ENCODE assay signal across 8 cellular contexts in the genomic region with DNA sequence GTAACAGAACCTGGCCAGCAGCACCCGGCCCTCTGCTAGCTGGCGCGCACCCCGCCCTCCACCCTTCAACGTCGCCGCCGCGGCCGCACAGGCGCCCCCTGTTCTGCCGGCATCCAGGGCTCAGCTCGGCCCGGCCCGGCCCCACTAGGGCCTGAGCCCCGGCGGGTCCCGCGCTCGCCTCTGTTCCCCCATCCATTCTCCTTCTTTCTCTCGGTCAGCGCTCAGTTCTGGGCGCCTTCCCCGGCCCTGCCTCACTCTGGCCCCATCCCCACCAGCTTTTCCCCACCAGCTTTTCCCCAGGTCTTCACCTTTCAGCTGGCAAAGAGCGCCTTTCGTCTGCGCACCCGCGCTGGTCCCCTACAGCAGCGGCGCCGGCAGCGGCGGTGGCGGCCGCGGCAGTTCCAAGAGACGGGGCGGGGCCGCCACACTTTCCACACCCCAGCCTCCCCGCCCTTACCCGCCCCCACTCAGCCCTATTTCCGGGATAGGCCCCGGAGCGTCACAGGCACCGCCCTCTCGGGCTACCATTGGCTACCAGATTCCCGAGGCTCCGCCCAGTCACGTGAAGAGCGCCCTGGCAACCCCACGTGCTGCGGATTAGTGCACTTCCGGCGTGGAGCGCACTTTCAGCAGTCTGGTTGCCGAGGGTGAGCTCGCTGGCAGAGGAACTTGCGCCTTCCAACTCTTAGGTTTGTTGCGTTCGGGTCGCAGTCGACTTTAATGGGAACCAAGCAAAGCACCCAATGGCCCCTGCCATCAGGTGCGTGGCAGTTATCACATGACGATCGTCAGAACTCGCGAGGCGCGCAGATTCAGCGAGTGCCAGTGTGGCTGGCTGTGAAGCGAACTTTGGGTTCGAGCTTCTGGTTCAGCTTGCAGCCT. TPM values are rescaled to one million over a fixed set of nuclear protein-coding genes. Genes with fewer than 3 reads are reported as not detected.
A peak's percentile ranks its signal among the peaks of the same experiment; 100 is the strongest.
DNase-seq lines count a peak whose midpoint lies in the region; ATAC-seq and TF ChIP-seq lines count a peak whose summit lies in the region.

EIF5A2 (minus strand) TSS at position 403 of the 882 bp plus-strand sequence. CDS start 831 bp downstream, outside the sequence.

- H3K36me3 Mint-ChIP-seq in T-helper 1 cell treated with Interleukin-12 subunit alpha and Interleukin-12 subunit beta and Interleukin-4 antibody, amounts not matched to agents 30 μg/mL and 1 μg/mL, for 36 hours (ENCODE audit: low read depth) = peaks cover 5% of the 10 kb centered on the region

- in situ Hi-C loops in GM13976 (cut with MboI; ENCODE audit: low sequenced_read_pairs, unreplicated experiment) = no loop called here

- H3K4me3 ChIP-seq in rectal smooth muscle tissue (ENCODE audit: low read length) = peak within 1 kb of the TSS; percentile 84
- peak within 1 kb of the TSS; percentile 23 to 97 for H3K4me3 ChIP-seq in aorta (ENCODE audit: low read length in 2 of 2)

- peak within 1 kb of the TSS; percentile 98 for H3K4me3 Mint-ChIP-seq in T-helper 1 cell treated with Interleukin-12 subunit alpha and Interleukin-12 subunit beta and Interleukin-4 antibody, amounts not matched to agents 30 μg/mL and 1 μg/mL, for 36 hours

- WGBS in aorta, 2 donors = 9 to 11% methylated on average over 64 to 73 of the region's 73 CpGs

- H3K27ac ChIP-seq in rectal smooth muscle tissue (ENCODE audit: low read depth, low read length) = peak within 1 kb of the TSS; percentile 61
- H3K27ac ChIP-seq in aorta (ENCODE audit: low read depth in 1 of 2, low read length in 2 of 2) = peak within 1 kb of the TSS in 1 of 2 donors; percentile 21

- peak within 1 kb of the TSS; percentile 62 for H3K9ac ChIP-seq in rectal smooth muscle tissue (ENCODE audit: low read length)

- H3K4me1 Mint-ChIP-seq in T-helper 1 cell treated with Interleukin-12 subunit alpha and Interleukin-12 subunit beta and Interleukin-4 antibody, amounts not matched to agents 30 μg/mL and 1 μg/mL, for 36 hours (ENCODE audit: low read depth) = peaks cover 18% of the 10 kb centered on the region

- TF ChIP-seq CTCF in GM13976 (IDR thresholded peaks at IDR 0.05; ENCODE audit: borderline replicate concordance, control extremely low read depth, extremely low read depth, insufficient read depth, missing control alignments) = no peak

- intact Hi-C loops in aorta (cut with DNase I) = loop anchor here in 1 of 2 donors (5.0 kb wide), 1 partner anchor 36 kb away; the partner anchor contains the start of gene RPL22L1

- peak; percentile 84 for ATAC-seq in HG02840 (IDR thresholded peaks at IDR 0.05; ENCODE audit: low FRiP score, unreplicated experiment)
- peak; percentile 97 for ATAC-seq in aorta (ENCODE audit: low FRiP score)

- peaks cover 6% of the 10 kb centered on the region for H3K9me3 Mint-ChIP-seq in T-helper 1 cell treated with Interleukin-12 subunit alpha and Interleukin-12 subunit beta and Interleukin-4 antibody, amounts not matched to agents 30 μg/mL and 1 μg/mL, for 36 hours

- H3K27me3 Mint-ChIP-seq in T-helper 1 cell treated with Interleukin-12 subunit alpha and Interleukin-12 subunit beta and Interleukin-4 antibody, amounts not matched to agents 30 μg/mL and 1 μg/mL, for 36 hours (ENCODE audit: low read depth) = peaks cover 10% of the 10 kb centered on the region

- DNase-seq in GM13976 (ENCODE audit: low spot score) (peak; percentile 89), NCI-H1417 treated with DMSO at 0.1 percent for 48 hours (lab: John Stamatoyannopoulos, UW) (peak; percentile 91), anterior cingulate cortex (lab: John Stamatoyannopoulos, UW) (peak; percentile 12 to 96 (median 88)), hepatic stellate cell (ENCODE audit: low spot score) (peak; percentile 98), aorta (peak; percentile 98 to 99)

- H3K9me3 ChIP-seq in aorta (ENCODE audit: control insufficient read depth, low read length) = peaks cover 1% of the 10 kb centered on the region

- H3K4me1 ChIP-seq in rectal smooth muscle tissue (ENCODE audit: control insufficient read depth, insufficient read depth, low read length) (peaks cover 7% of the 10 kb centered on the region), aorta (ENCODE audit: control insufficient read depth in 1 of 2, insufficient read depth in 2 of 2, low read length in 2 of 2) (no peaks in the 10 kb centered on the region)

- H3K36me3 ChIP-seq in rectal smooth muscle tissue (ENCODE audit: control insufficient read depth, insufficient read depth, low read length) (no peaks in the 10 kb centered on the region), aorta (ENCODE audit: control insufficient read depth in 1 of 2, insufficient read depth in 2 of 2, low read length in 1 of 2) (no peaks in the 10 kb centered on the region)

- H3K27me3 ChIP-seq in rectal smooth muscle tissue (ENCODE audit: control insufficient read depth, insufficient read depth, low read length) = no peaks in the 10 kb centered on the region
- no peaks in the 10 kb centered on the region for H3K27me3 ChIP-seq in aorta (ENCODE audit: control insufficient read depth in 1 of 2, insufficient read depth in 2 of 2, low read length in 1 of 2)

- peak within 1 kb of the TSS; percentile 94 for H3K27ac Mint-ChIP-seq in T-helper 1 cell treated with Interleukin-12 subunit alpha and Interleukin-12 subunit beta and Interleukin-4 antibody, amounts not matched to agents 30 μg/mL and 1 μg/mL, for 36 hours

RNA-seq across cellular contexts. Expression of gene EIF5A2, which starts in this region (rescaled TPM):
- total RNA-seq in aorta = 10 to 100 TPM; 17.1 to 17.7 TPM
- polyA plus RNA-seq in aorta = 10 to 100 TPM in 1 of 2 donors, 1 to 10 TPM in 1; 3.9 to 22.4 TPM
